Comparison of ENCODE assay signal across 12 cellular contexts in genomic region chr10:110842305-110842952, GRCh38. TPM values are rescaled to one million over a fixed set of nuclear protein-coding genes. Genes with fewer than 3 reads are reported as not detected.
DNase-seq lines count a peak whose midpoint lies in the region; ATAC-seq and TF ChIP-seq lines count a peak whose summit lies in the region.
"Had no signal": no experiment of that assay in that cellular context is flagged by ENCODE, and none has a peak within 500 bp of the region (broad histone marks: within the 10 kb centered on the region; RNA-seq: fewer than 3 reads in every experiment).

No MANE protein-coding gene starts in this region.

- no peak for TF ChIP-seq EP300 in gastroesophageal sphincter (IDR thresholded peaks at IDR 0.05)

- no peak overlapping the region for H3K4me3 ChIP-seq in gastroesophageal sphincter
- H3K4me3 ChIP-seq: SJSA1, thoracic aorta had no signal

- ATAC-seq in GM19372 (IDR thresholded peaks at IDR 0.05; ENCODE audit: low read depth, unreplicated experiment) (peak; percentile 6), memory B cell (ENCODE audit: low read depth) (no peak), HG03378 (IDR thresholded peaks at IDR 0.05; ENCODE audit: unreplicated experiment) (no peak), gastroesophageal sphincter (no peak), GM18519 (IDR thresholded peaks at IDR 0.05; ENCODE audit: low FRiP score, unreplicated experiment) (no peak)

- H3K4me3 Mint-ChIP-seq in CD14-positive monocyte, result peak overlapping the region in 1 of 2 donors; percentile 5
- peak overlapping the region; percentile 75 for H3K4me3 Mint-ChIP-seq in memory B cell

- H3K27me3 Mint-ChIP-seq in CD14-positive monocyte (ENCODE audit: low read depth in 3 of 3), result no peaks in the 10 kb centered on the region
- no peaks in the 10 kb centered on the region for H3K27me3 Mint-ChIP-seq in memory B cell

- no peaks in the 10 kb centered on the region for H3K9me3 ChIP-seq in gastroesophageal sphincter
- H3K9me3 ChIP-seq: SJSA1, thoracic aorta had no signal

- 70 to 83% methylated on average over 2 to 6 of the region's 8 CpGs for WGBS in gastroesophageal sphincter (ENCODE audit: low coverage in 1 of 2), 2 donors

- TF ChIP-seq CTCF in CD14-positive monocyte (IDR thresholded peaks at IDR 0.05) (no peak), gastroesophageal sphincter (IDR thresholded peaks at IDR 0.05) (no peak)

- H3K4me1 ChIP-seq in gastroesophageal sphincter, result peaks cover 0 to 9% (median 5%) of the 10 kb centered on the region in 3 donors
- H3K4me1 ChIP-seq: SJSA1 had no signal

- peak overlapping the region in 6 of 7 donors; percentile 41 to 78 (median 62) for H3K27ac Mint-ChIP-seq in CD14-positive monocyte
- H3K27ac Mint-ChIP-seq in memory B cell, result peak overlapping the region; percentile 98

- DNase-seq in CD14-positive monocyte (ENCODE audit: low spot score), result no peak
- DNase-seq in memory B cell (ENCODE audit: low spot score in 2 of 2), result peak in 1 of 2 donors; percentile 38
- DNase-seq in HUDEP-2 (lab: John Stamatoyannopoulos, UW; ENCODE audit: unreplicated experiment in 76 of 76), result no peak
- DNase-seq: NCI-H2107; stimulated activated CD4-positive, alpha-beta T cell treated with anti-CD3 and anti-CD28 coated beads, Interleukin-2, amount 100 ng/mL, for 24 hours had no signal

- no peaks in the 10 kb centered on the region for H3K36me3 Mint-ChIP-seq in CD14-positive monocyte
- peaks cover 3% of the 10 kb centered on the region for H3K36me3 Mint-ChIP-seq in memory B cell

- H3K9me3 Mint-ChIP-seq in CD14-positive monocyte (no peaks in the 10 kb centered on the region), memory B cell (no peaks in the 10 kb centered on the region)

- no peaks in the 10 kb centered on the region for H3K36me3 ChIP-seq in gastroesophageal sphincter
- H3K36me3 ChIP-seq: thoracic aorta had no signal

- H3K27ac ChIP-seq in gastroesophageal sphincter, result no peak overlapping the region
- H3K27ac ChIP-seq: SJSA1, thoracic aorta had no signal

- intact Hi-C loops in CD14-positive monocyte (cut with micrococcal nuclease), result no loop called here

- no peaks in the 10 kb centered on the region for H3K27me3 ChIP-seq in gastroesophageal sphincter
- H3K27me3 ChIP-seq: SJSA1 had no signal

- 0 out of 2 replicates have a peak, but pooled peaks have one; percentile 4 for TF ChIP-seq POLR2A in Raji (IDR thresholded peaks at IDR 0.05; ENCODE audit: insufficient read depth, low read depth, low read length)
- no peak for TF ChIP-seq POLR2A in gastroesophageal sphincter (IDR thresholded peaks at IDR 0.05)

- H3K4me1 Mint-ChIP-seq in CD14-positive monocyte, result peaks cover 40% of the 10 kb centered on the region
- H3K4me1 Mint-ChIP-seq in memory B cell, result peaks cover 57% of the 10 kb centered on the region

RNA-seq across cellular contexts. Expression of gene PDCD4, which starts 29.3 kb away (rescaled TPM):
- polyA plus RNA-seq in CD14-positive monocyte, result 10 to 100 TPM; 48.6 to 53.4 TPM
- total RNA-seq in gastroesophageal sphincter, result 10 to 100 TPM; 69.1 to 74.6 (median 72.2) TPM
